ENCODE assay signal across 9 cellular contexts in the genomic region with DNA sequence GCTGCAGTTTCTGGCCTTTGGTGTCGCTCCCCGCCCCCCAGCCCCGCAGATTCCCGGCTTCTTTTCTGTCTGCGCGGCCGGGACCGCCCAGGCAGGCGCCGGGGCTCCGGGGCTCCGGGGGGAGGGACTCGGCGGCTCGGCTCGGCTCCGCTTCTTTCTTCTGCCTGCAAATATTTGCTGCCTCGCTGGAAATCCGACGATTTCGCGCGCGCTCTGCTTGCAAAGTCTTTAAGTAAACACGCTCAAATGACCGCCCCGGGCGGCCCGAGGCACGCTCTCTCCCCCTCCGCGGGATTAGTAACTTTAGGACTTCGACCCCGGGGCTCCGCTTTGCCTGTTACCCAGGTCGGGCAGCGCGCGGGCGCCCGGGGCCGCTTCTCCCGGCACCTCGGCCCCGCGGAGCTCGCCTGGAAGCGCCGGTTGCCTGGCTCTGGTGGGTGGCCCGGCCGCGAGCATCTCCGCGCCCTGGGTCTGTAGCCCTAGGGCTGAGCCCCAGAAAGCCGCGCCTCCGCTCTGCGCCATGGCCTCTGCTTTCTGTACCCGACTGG. TPM values are rescaled to one million over a fixed set of nuclear protein-coding genes. Genes with fewer than 3 reads are reported as not detected.
DNase-seq lines count a peak whose midpoint lies in the region; ATAC-seq, FAIRE-seq and TF ChIP-seq lines count a peak whose summit lies in the region.
"Had no signal": no experiment of that assay in that cellular context is flagged by ENCODE, and none has a peak within 500 bp of the region (broad histone marks: within the 10 kb centered on the region; RNA-seq: fewer than 3 reads in every experiment).

No MANE protein-coding gene starts in this region.

- H3K9ac ChIP-seq in GM12878 (ENCODE audit: control insufficient read depth, insufficient read depth, low read length) = no peak overlapping the region

- H3K36me3 ChIP-seq in GM12878 (ENCODE audit: control insufficient read depth in 2 of 2, insufficient read depth in 2 of 2, low read length in 1 of 2) (no peaks in the 10 kb centered on the region), lower lobe of right lung (no peaks in the 10 kb centered on the region), urinary bladder (ENCODE audit: insufficient read depth) (no peaks in the 10 kb centered on the region)

- FAIRE-seq in GM12878 (lab: Jason Lieb, UNC) = no peak
- FAIRE-seq: GM18507 had no signal

- no peak for TF ChIP-seq CTCF in GM12878 (IDR thresholded peaks at IDR 0.05 in 2 of 3, conservative IDR thresholded peaks at IDR 0.05 in 1 of 3; ENCODE audit: control insufficient read depth in 2 of 3, extremely low read depth in 1 of 3, insufficient read depth in 1 of 3, low read depth in 3 of 3, low read length in 3 of 3)
- no peak for TF ChIP-seq CTCF in lower lobe of right lung (IDR thresholded peaks at IDR 0.05)

- no peak for TF ChIP-seq EP300 in GM12878 (IDR thresholded peaks at IDR 0.05; ENCODE audit: borderline replicate concordance in 1 of 2, control insufficient read depth in 1 of 2, low read depth in 2 of 2, low read length in 2 of 2)

- H4K20me1 ChIP-seq in GM12878 (ENCODE audit: control insufficient read depth, insufficient read depth) = no peaks in the 10 kb centered on the region

- TF ChIP-seq RAD21 in GM12878 (IDR thresholded peaks at IDR 0.05; ENCODE audit: insufficient read depth, low read depth, low read length) = no peak

- RAD21 ChIA-PET in GM12878 (lab: Charles Lee; ENCODE audit: unreplicated experiment) = no interaction called here

- H3K27me3 ChIP-seq in GM12878 (replicated peaks in 1 of 2; ENCODE audit: control insufficient read depth in 2 of 2, insufficient read depth in 2 of 2, low read length in 1 of 2) = peaks cover 22 to 31% of the 10 kb centered on the region in 2 experiments
- H3K27me3 ChIP-seq in lower lobe of right lung (ENCODE audit: low read depth) = peaks cover 100% of the 10 kb centered on the region

- H3K9me3 ChIP-seq in GM12878 (replicated peaks; ENCODE audit: control insufficient read depth, insufficient read depth, low read length) (no peaks in the 10 kb centered on the region), lower lobe of right lung (no peaks in the 10 kb centered on the region)

- no peak overlapping the region for H2AFZ ChIP-seq in GM12878 (ENCODE audit: control insufficient read depth, low read depth, low read length)

- in situ Hi-C loops in GM12878 (cut with MboI) = no loop called here

- H3K4me3 ChIP-seq in GM12878 (no peak overlapping the region), lower lobe of right lung (peak overlapping the region; percentile 49), urinary bladder (ENCODE audit: low read depth, low read length) (peak overlapping the region; percentile 58)

- BruUV-seq in GM12878 (replicated peaks; lab: Mats Ljungman, UMichigan) = no TSS peak

- peak; percentile 44 for DNase-seq in left cardiac atrium
- DNase-seq in cardiac septum (ENCODE audit: low spot score) = no peak
- DNase-seq in GM12878 (ENCODE audit: low read depth, low spot score) = no peak
- no peak for DNase-seq in lower lobe of right lung
- DNase-seq in pons (ENCODE audit: low spot score) = no peak
- no peak for DNase-seq in NCI-H2171 treated with DMSO at 0.1 percent for 48 hours (lab: John Stamatoyannopoulos, UW)

- POLR2A ChIA-PET in GM12878 (lab: Charles Lee) = no interaction called here

- CTCF ChIA-PET in GM12878 (lab: Yijun Ruan, JAX) = no interaction called here

- no peak for TF ChIP-seq POLR2A in GM12878 (IDR thresholded peaks at IDR 0.05; ENCODE audit: low read depth, low read length)

- SMC1A ChIA-PET in GM12878 (lab: Charles Lee; ENCODE audit: uncharacterized antibody, unreplicated experiment) = no interaction called here

- peak overlapping the region; percentile 50; the same call in 1 of the 2 replicates for H3K4me2 ChIP-seq in GM12878 (ENCODE audit: control insufficient read depth, insufficient read depth)

- H3K4me1 ChIP-seq in GM12878 (ENCODE audit: control insufficient read depth, insufficient read depth, low read length) (peaks cover 11% of the 10 kb centered on the region; the same call in 1 of the 2 replicates), lower lobe of right lung (peaks cover 65% of the 10 kb centered on the region), urinary bladder (ENCODE audit: insufficient read depth) (peaks cover 3% of the 10 kb centered on the region)

- H3K27ac ChIP-seq in GM12878 (ENCODE audit: control insufficient read depth, insufficient read depth) (no peak overlapping the region), lower lobe of right lung (no peak overlapping the region), urinary bladder (ENCODE audit: low read depth) (peak overlapping the region; percentile 44)

- intact Hi-C loops in left cardiac atrium (cut with DNase I) = no loop called here
- intact Hi-C loops in cardiac septum (cut with DNase I) = no loop called here
- intact Hi-C loops in GM12878 (cut with micrococcal nuclease; ENCODE audit: unreplicated experiment) = loop anchor here (5.0 to 10.0 kb wide), 4 partner anchors 178 to 1254 kb away; no protein-coding TSS in a partner anchor
- intact Hi-C loops in lower lobe of right lung (cut with DNase I) = no loop called here

- ATAC-seq in left cardiac atrium (no peak), GM12878 (no peak), lower lobe of right lung (no peak), GM21390 (IDR thresholded peaks at IDR 0.05; ENCODE audit: unreplicated experiment) (no peak)

- H3K79me2 ChIP-seq in GM12878 (ENCODE audit: control insufficient read depth, insufficient read depth, low read length) = no peaks in the 10 kb centered on the region

- 64% methylated on average over 56 of the region's 59 CpGs for WGBS in GM12878 (ENCODE audit: insufficient coverage, insufficient replicate concordance, low lambda C conversion rate, missing lambda C conversion rate)
- WGBS in urinary bladder = 1% methylated on average over 59 of the region's 59 CpGs

TF ChIP-seq in GM12878, 131 proteins besides CTCF, POLR2A, EP300 and RAD21:
- TF ChIP-seq RAD51 (IDR thresholded peaks at IDR 0.05) (no peak), SPI1 (IDR thresholded peaks at IDR 0.05; ENCODE audit: borderline replicate concordance, insufficient read depth, low read depth, low read length) (no peak), IRF4 (IDR thresholded peaks at IDR 0.05; ENCODE audit: low read depth, low read length) (no peak), MTA2 (IDR thresholded peaks at IDR 0.05; ENCODE audit: low read depth) (no peak), ETV6 (conservative IDR thresholded peaks at IDR 0.05 in 1 of 2, IDR thresholded peaks at IDR 0.05 in 1 of 2; ENCODE audit: borderline replicate concordance in 1 of 2, low read depth in 1 of 2) (no peak), KAT2A (conservative IDR thresholded peaks at IDR 0.05; ENCODE audit: control insufficient read depth, low read depth, low read length) (no peak), STAT3 (IDR thresholded peaks at IDR 0.05; ENCODE audit: low read depth, low read length) (no peak), KLF5 (IDR thresholded peaks at IDR 0.05; ENCODE audit: partially characterized antibody) (no peak), MEF2B (IDR thresholded peaks at IDR 0.05; ENCODE audit: partially characterized antibody, poor library complexity, severe bottlenecking) (no peak), HDGF (IDR thresholded peaks at IDR 0.05) (no peak), HCFC1 (IDR thresholded peaks at IDR 0.05; ENCODE audit: low read length) (no peak), BHLHE40 (IDR thresholded peaks at IDR 0.05; ENCODE audit: borderline replicate concordance in 1 of 2, low read depth in 2 of 2, low read length in 1 of 2) (no peak), ATF7 (IDR thresholded peaks at IDR 0.05; ENCODE audit: low read depth) (no peak)
- TF ChIP-seq, protein P1, sequence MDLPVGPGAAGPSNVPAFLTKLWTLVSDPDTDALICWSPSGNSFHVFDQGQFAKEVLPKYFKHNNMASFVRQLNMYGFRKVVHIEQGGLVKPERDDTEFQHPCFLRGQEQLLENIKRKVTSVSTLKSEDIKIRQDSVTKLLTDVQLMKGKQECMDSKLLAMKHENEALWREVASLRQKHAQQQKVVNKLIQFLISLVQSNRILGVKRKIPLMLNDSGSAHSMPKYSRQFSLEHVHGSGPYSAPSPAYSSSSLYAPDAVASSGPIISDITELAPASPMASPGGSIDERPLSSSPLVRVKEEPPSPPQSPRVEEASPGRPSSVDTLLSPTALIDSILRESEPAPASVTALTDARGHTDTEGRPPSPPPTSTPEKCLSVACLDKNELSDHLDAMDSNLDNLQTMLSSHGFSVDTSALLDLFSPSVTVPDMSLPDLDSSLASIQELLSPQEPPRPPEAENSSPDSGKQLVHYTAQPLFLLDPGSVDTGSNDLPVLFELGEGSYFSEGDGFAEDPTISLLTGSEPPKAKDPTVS (IDR thresholded peaks at IDR 0.05; ENCODE audit: low read depth, low read length) = no peak

RNA-seq across cellular contexts. Expression of gene GATA3, which starts 3.9 kb away (rescaled TPM):
- 1 to 10 TPM; 1.9 to 2.1 TPM for total RNA-seq in left cardiac atrium
- total RNA-seq in cardiac septum = 1.2 TPM
- total RNA-seq in GM12878 (2013; cell fraction: nucleolus; rRNA removed) = 4.2 and 4.7 TPM in 2 replicates
- 0.05 and 0.40 TPM in 2 replicates for total RNA-seq in GM12878 (2014; rRNA removed)
- total RNA-seq in GM12878 (2014; rRNA removed; fragmentation: Illumina TruSeq; extraction: Trizol) = 0.14 and 0.18 TPM in 2 replicates
- 0.64 and 0.80 TPM in 2 replicates for total RNA-seq in GM12878 (2021)
- polyA plus RNA-seq in GM12878 (2011; ENCODE audit: low read depth) = 0.39 TPM
- 0.33 and 0.52 TPM in 2 replicates for polyA plus RNA-seq in GM12878 (2011; rRNA removed)
- polyA plus RNA-seq in GM12878 (2011; cell fraction: cytosol; rRNA removed) = 0.20 and 0.33 TPM in 2 replicates
- 1.3 TPM in 2 replicates for polyA plus RNA-seq in GM12878 (2011; cell fraction: nucleus; rRNA removed)
- 0.77 and 0.96 TPM in 2 replicates for polyA plus RNA-seq in GM12878 (2012)
- 0.15 and 0.25 TPM in 2 replicates for polyA plus RNA-seq in GM12878 (2014; fragmentation: Illumina TruSeq; extraction: Trizol)
- under 1 TPM; 0.19 to 0.33 TPM for polyA plus RNA-seq in GM12878 (2014; fragmentation: Nextera tagmentation; extraction: Ambion mirVana)
- 0.08 TPM in 2 replicates for polyA plus RNA-seq in GM12878 (2014; rRNA removed)
- under 1 TPM; 0.25 to 0.67 TPM for polyA plus RNA-seq in GM12878 (2016; fragmentation: Nextera tagmentation; extraction: Ambion mirVana)
- 0.15 and 0.46 TPM in 2 replicates for polyA minus RNA-seq in GM12878 (2011; rRNA and poly(A)+ RNA removed)
- polyA minus RNA-seq in GM12878 (2011; cell fraction: cytosol; rRNA and poly(A)+ RNA removed) = 0.80 TPM in 1 of 2 replicates, not detected in the other
- polyA minus RNA-seq in GM12878 (2011; cell fraction: nucleus; rRNA and poly(A)+ RNA removed) = 0.60 and 1.1 TPM in 2 replicates
- total RNA-seq in lower lobe of right lung = 4.6 TPM
- 10.6 TPM for total RNA-seq in urinary bladder
- polyA plus RNA-seq in urinary bladder = 17.9 TPM
